Comparison of ENCODE assay signal across 13 cellular contexts in genomic region chr2:160411955-160412354, GRCh38.
DNase-seq lines count a peak whose midpoint lies in the region; ATAC-seq and TF ChIP-seq lines count a peak whose summit lies in the region.
"Had no signal": no experiment of that assay in that cellular context is flagged by ENCODE, and none has a peak within 500 bp of the region (broad histone marks: within the 10 kb centered on the region; RNA-seq: fewer than 3 reads in every experiment).

No MANE protein-coding gene starts in this region.

- H3K4me3 ChIP-seq in heart right ventricle (no peak overlapping the region), uterus (no peak overlapping the region), suprapubic skin (no peak overlapping the region)
- H3K4me3 ChIP-seq: tibial nerve had no signal

- peak overlapping the region; percentile 77 for H3K4me3 Mint-ChIP-seq in T-helper 2 cell treated with Interferon-gamma antibody and Interleukin-4, amounts not matched to agents 5 μg/mL and 100 μg/mL, for 36 hours
- H3K4me3 Mint-ChIP-seq in immature natural killer cell = peak overlapping the region; percentile 28 to 75 (median 68)

- H3K4me1 ChIP-seq in heart right ventricle (peaks cover 2 to 64% (median 50%) of the 10 kb centered on the region in 9 donors), uterus (peaks cover 0 to 4% of the 10 kb centered on the region in 2 donors), suprapubic skin (peaks cover 30% of the 10 kb centered on the region)

- TF ChIP-seq CTCF in heart right ventricle (IDR thresholded peaks at IDR 0.05) (no peak), uterus (IDR thresholded peaks at IDR 0.05) (no peak), suprapubic skin (IDR thresholded peaks at IDR 0.05) (no peak)

- H3K27ac ChIP-seq in heart right ventricle (peak overlapping the region in 6 of 10 donors; percentile 2 to 99 (median 44)), uterus (peak overlapping the region; percentile 4 to 46), suprapubic skin (no peak overlapping the region)

- no peak for TF ChIP-seq EP300 in suprapubic skin (IDR thresholded peaks at IDR 0.05)

- H3K27me3 Mint-ChIP-seq in T-helper 2 cell treated with Interferon-gamma antibody and Interleukin-4, amounts not matched to agents 5 μg/mL and 100 μg/mL, for 36 hours (ENCODE audit: low read depth) = no peaks in the 10 kb centered on the region
- peaks cover 6 to 15% (median 12%) of the 10 kb centered on the region in 3 donors for H3K27me3 Mint-ChIP-seq in immature natural killer cell (ENCODE audit: low read depth in 3 of 3)

- peak overlapping the region; percentile 79 for H3K27ac Mint-ChIP-seq in T-helper 2 cell treated with Interferon-gamma antibody and Interleukin-4, amounts not matched to agents 5 μg/mL and 100 μg/mL, for 36 hours
- H3K27ac Mint-ChIP-seq in immature natural killer cell = peak overlapping the region; percentile 58 to 94 (median 76)
- H3K27ac Mint-ChIP-seq: progenitor cell of endocrine pancreas had no signal

- H3K36me3 ChIP-seq in heart right ventricle (no peaks in the 10 kb centered on the region), uterus (no peaks in the 10 kb centered on the region), suprapubic skin (no peaks in the 10 kb centered on the region)
- H3K36me3 ChIP-seq: tibial nerve had no signal

- ATAC-seq in heart right ventricle = no peak
- no peak for ATAC-seq in left cardiac atrium
- ATAC-seq in GM19455 (IDR thresholded peaks at IDR 0.05; ENCODE audit: unreplicated experiment) = no peak
- no peak for ATAC-seq in activated CD4-positive, CD25-positive, alpha-beta regulatory T cell treated with anti-CD3 and anti-CD28 coated beads, Interleukin-2, amount 50 U/mL, for 24 hours

- no peak for TF ChIP-seq POLR2A in uterus (IDR thresholded peaks at IDR 0.05)
- no peak for TF ChIP-seq POLR2A in suprapubic skin (IDR thresholded peaks at IDR 0.05)

- intact Hi-C loops in heart right ventricle (cut with DNase I) = loop anchor here in 3 of 10 donors (5.0 to 10.0 kb wide), 3 partner anchors 73 to 553 kb away; partner anchors contain the start of gene RBMS1 (in 1 of the 3)
- intact Hi-C loops in left cardiac atrium (cut with DNase I) = no loop called here
- intact Hi-C loops in uterus (cut with DNase I; ENCODE audit: low total_unique reads) = no loop called here

- H3K9me3 ChIP-seq in heart right ventricle (no peaks in the 10 kb centered on the region), uterus (no peaks in the 10 kb centered on the region), suprapubic skin (no peaks in the 10 kb centered on the region)
- H3K9me3 ChIP-seq: tibial nerve had no signal

- peaks cover 3% of the 10 kb centered on the region for H3K36me3 Mint-ChIP-seq in T-helper 2 cell treated with Interferon-gamma antibody and Interleukin-4, amounts not matched to agents 5 μg/mL and 100 μg/mL, for 36 hours (ENCODE audit: low read depth)
- no peaks in the 10 kb centered on the region for H3K36me3 Mint-ChIP-seq in immature natural killer cell

- H3K4me1 Mint-ChIP-seq in T-helper 2 cell treated with Interferon-gamma antibody and Interleukin-4, amounts not matched to agents 5 μg/mL and 100 μg/mL, for 36 hours (ENCODE audit: low read depth) = peaks cover 57% of the 10 kb centered on the region
- H3K4me1 Mint-ChIP-seq in immature natural killer cell = peaks cover 43 to 49% of the 10 kb centered on the region in 2 donors

- no peaks in the 10 kb centered on the region for H3K9me3 Mint-ChIP-seq in T-helper 2 cell treated with Interferon-gamma antibody and Interleukin-4, amounts not matched to agents 5 μg/mL and 100 μg/mL, for 36 hours
- no peaks in the 10 kb centered on the region for H3K9me3 Mint-ChIP-seq in immature natural killer cell

- H3K27me3 ChIP-seq in heart right ventricle (no peaks in the 10 kb centered on the region), uterus (no peaks in the 10 kb centered on the region), suprapubic skin (no peaks in the 10 kb centered on the region)
- H3K27me3 ChIP-seq: tibial nerve had no signal

- DNase-seq in heart right ventricle = no peak
- no peak for DNase-seq in left cardiac atrium
- no peak for DNase-seq in T-helper 2 cell treated with Interferon-gamma antibody and Interleukin-4, amounts not matched to agents 5 μg/mL and 100 μg/mL, for 36 hours (ENCODE audit: low spot score)
- no peak for DNase-seq in immature natural killer cell
- no peak for DNase-seq in uterus
- no peak for DNase-seq in suprapubic skin (ENCODE audit: low spot score in 2 of 2)
- DNase-seq: aorta, hypothalamus, Right ventricle myocardium superior had no signal

- 71 to 80% methylated on average over 2 of the region's 2 CpGs for WGBS in heart right ventricle, 2 donors
- WGBS in suprapubic skin = 64% methylated on average over 2 of the region's 2 CpGs
